8 cellular contexts compared by ENCODE assay signal in the genomic region with DNA sequence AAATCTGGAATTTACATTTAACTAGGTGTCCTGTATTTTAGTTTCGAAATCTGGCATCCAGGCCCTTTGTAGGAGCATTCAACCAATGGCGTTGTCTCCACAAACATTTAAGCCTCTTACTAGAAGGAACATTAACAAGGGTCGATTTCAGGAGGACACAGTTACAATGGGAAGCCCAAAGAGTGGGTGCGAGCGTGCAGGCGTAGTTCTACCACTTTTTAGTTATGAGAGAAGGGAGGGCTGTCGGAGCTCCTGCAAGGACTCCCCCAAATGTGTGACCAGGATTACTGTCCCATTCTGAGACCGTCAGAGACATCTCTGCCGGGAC. TPM values are rescaled to one million over a fixed set of nuclear protein-coding genes. Genes with fewer than 3 reads are reported as not detected.
A peak's percentile ranks its signal among the peaks of the same experiment; 100 is the strongest.
DNase-seq lines count a peak whose midpoint lies in the region; ATAC-seq, FAIRE-seq and TF ChIP-seq lines count a peak whose summit lies in the region.

No MANE protein-coding gene starts in this region.

- FAIRE-seq in D721Med (lab: Jason Lieb, UNC): no peak

- peaks cover 5% of the 10 kb centered on the region for H3K79me2 ChIP-seq in trophoblast cell (ENCODE audit: control insufficient read depth, insufficient read depth, low read length, poor library complexity)

- H2BK120ac ChIP-seq in trophoblast cell (ENCODE audit: insufficient read depth, low read length, poor library complexity): no peak overlapping the region

- peak overlapping the region; percentile 13 for H4K91ac ChIP-seq in trophoblast cell (ENCODE audit: low read depth, low read length)

- H2BK5ac ChIP-seq in trophoblast cell (ENCODE audit: low read depth, low read length, poor library complexity): no peak overlapping the region

- peak overlapping the region; percentile 89 for H2AFZ ChIP-seq in trophoblast cell (ENCODE audit: insufficient read depth, low read length, poor library complexity)

- peak overlapping the region; percentile 51 for H4K8ac ChIP-seq in trophoblast cell (ENCODE audit: low read depth, low read length)

- H3K4me3 ChIP-seq in A673 (ENCODE audit: low read depth, low read length, poor library complexity, severe bottlenecking) (peak overlapping the region; percentile 69), SK-N-MC (peak overlapping the region; percentile 95), fibroblast of the aortic adventitia (ENCODE audit: low read depth, low read length) (peak overlapping the region; percentile 99), trophoblast cell (ENCODE audit: low read depth, low read length) (peak overlapping the region; percentile 83)

- peak overlapping the region; percentile 58 for H2BK12ac ChIP-seq in trophoblast cell (ENCODE audit: low read length)

- POLR2A ChIA-PET in A673 (lab: Charles Lee; ENCODE audit: low non-redundant PET): no interaction called here

- H2AK5ac ChIP-seq in trophoblast cell (ENCODE audit: low read length): no peak overlapping the region

- H3K9ac ChIP-seq in SK-N-MC (ENCODE audit: insufficient read length) (peak overlapping the region; percentile 85), trophoblast cell (ENCODE audit: low read length) (peak overlapping the region; percentile 47)

- DNase-seq in A673 (ENCODE audit: low spot score) (no peak), SK-N-MC (ENCODE audit: low read depth, low spot score) (no peak), fibroblast of the aortic adventitia (ENCODE audit: low read depth) (no peak), trophoblast cell (peak in 1 of 2 donors; percentile 28), NCI-H2196 treated with DMSO at 0.1 percent for 48 hours (lab: John Stamatoyannopoulos, UW; ENCODE audit: unreplicated experiment) (no peak), D721Med (ENCODE audit: insufficient read length, low spot score) (no peak)
- no peak for DNase-seq in stimulated activated naive CD4-positive, alpha-beta T cell treated with Interleukin-2 at 50 U/mL for 16 hours (lab: John Stamatoyannopoulos, UW)

- ATAC-seq in GM21576 (IDR thresholded peaks at IDR 0.05; ENCODE audit: unreplicated experiment): peak; percentile 12

- peak overlapping the region; percentile 79 for H3K4me2 ChIP-seq in trophoblast cell (ENCODE audit: low read length)

- CTCF ChIA-PET in A673 (lab: Charles Lee): interaction anchor here (0.6 to 2.0 kb wide), 2 partner anchors 8 to 334 kb away, joined by 5 to 6 read pairs; a partner anchor contains a TSS

- peak overlapping the region; percentile 66 for H3K27ac ChIP-seq in A673 (ENCODE audit: low read depth, low read length, poor library complexity, severe bottlenecking)
- H3K27ac ChIP-seq in SK-N-MC: no peak overlapping the region
- no peak overlapping the region for H3K27ac ChIP-seq in trophoblast cell (ENCODE audit: low read depth, low read length)

- H3K4me1 ChIP-seq in A673 (ENCODE audit: insufficient read depth, low read length, poor library complexity, severe bottlenecking) (peaks cover 6% of the 10 kb centered on the region), trophoblast cell (ENCODE audit: control insufficient read depth in 1 of 2, insufficient read depth in 2 of 2, low read length in 2 of 2) (peaks cover 3 to 7% of the 10 kb centered on the region in 2 experiments)

- H3K23ac ChIP-seq in trophoblast cell (ENCODE audit: low read length): no peak overlapping the region

- no CpG with 5 or more reads among the region's 9 CpGs for WGBS in trophoblast cell (ENCODE audit: extremely low coverage, insufficient coverage, insufficient read length)

- no peak overlapping the region for H3K14ac ChIP-seq in trophoblast cell (ENCODE audit: low read length)

- H3K18ac ChIP-seq in trophoblast cell (ENCODE audit: low read length): peak overlapping the region; percentile 4

- no peak for TF ChIP-seq CTCF in A673 (conservative IDR thresholded peaks at IDR 0.05; ENCODE audit: low read depth, low read length)
- no peak for TF ChIP-seq CTCF in fibroblast of the aortic adventitia (IDR thresholded peaks at IDR 0.05; ENCODE audit: insufficient read depth, low read length)
- TF ChIP-seq CTCF in D721Med (IDR thresholded peaks at IDR 0.05; ENCODE audit: insufficient read depth, missing control alignments): no peak

- H3K36me3 ChIP-seq in A673 (ENCODE audit: insufficient read depth, low read length, poor library complexity, severe bottlenecking) (peaks cover 8% of the 10 kb centered on the region), SK-N-MC (ENCODE audit: insufficient read depth, low read length) (peaks cover 9% of the 10 kb centered on the region; the same call in 1 of the 2 replicates), trophoblast cell (ENCODE audit: control insufficient read depth in 1 of 2, insufficient read depth in 2 of 2, low read length in 2 of 2) (peaks cover 9 to 11% of the 10 kb centered on the region in 2 experiments)

- intact Hi-C loops in A673 (cut with micrococcal nuclease; ENCODE audit: unreplicated experiment): no loop called here

- peak overlapping the region; percentile 1 for H4K12ac ChIP-seq in trophoblast cell (ENCODE audit: low read depth, low read length)

- no TSS peak for BruUV-seq in A673 (replicated peaks; lab: Mats Ljungman, UMichigan)

- H3K27me3 ChIP-seq in A673 (replicated peaks; ENCODE audit: insufficient read depth, low read depth, low read length, poor library complexity): no peaks in the 10 kb centered on the region
- no peaks in the 10 kb centered on the region for H3K27me3 ChIP-seq in trophoblast cell (ENCODE audit: insufficient read depth, low read length)

- H3K79me1 ChIP-seq in trophoblast cell (ENCODE audit: low read length): peaks cover 12% of the 10 kb centered on the region

- H3K9me3 ChIP-seq in A673 (ENCODE audit: low read depth, low read length, poor library complexity, severe bottlenecking) (no peaks in the 10 kb centered on the region), SK-N-MC (ENCODE audit: low read depth, low read length) (no peaks in the 10 kb centered on the region), trophoblast cell (ENCODE audit: insufficient read depth, low read depth, low read length) (no peaks in the 10 kb centered on the region)

- H3K4ac ChIP-seq in trophoblast cell (ENCODE audit: low read depth, low read length): no peak overlapping the region

RNA-seq across cellular contexts. Expression of a gene that starts 0.4 kb away (rescaled TPM):
- total RNA-seq in A673 (2021) (36.6 and 40.7 TPM in 2 replicates), fibroblast of the aortic adventitia (ENCODE audit: low replicate concordance) (24.3 and 48.6 TPM in 2 replicates)
- polyA plus RNA-seq in trophoblast cell (2013): 38.2 and 41.0 TPM in 2 replicates

RNA-seq across cellular contexts. Expression of a gene that starts 8.7 kb away (rescaled TPM):
- total RNA-seq in A673 (2021): 224 and 261 TPM in 2 replicates
- 81.2 and 564 TPM in 2 replicates for total RNA-seq in fibroblast of the aortic adventitia (ENCODE audit: low replicate concordance)
- 275 and 278 TPM in 2 replicates for polyA plus RNA-seq in trophoblast cell (2013)

RNA-seq across cellular contexts. Expression of a gene that starts 46.4 kb away (rescaled TPM):
- total RNA-seq in A673 (2021) (not detected in 2 replicates), fibroblast of the aortic adventitia (ENCODE audit: low replicate concordance) (not detected in 2 replicates)
- not detected in 2 replicates for polyA plus RNA-seq in trophoblast cell (2013)
